ENCODE assay signal across 19 cellular contexts in genomic region chr1:112532074-112532473, GRCh38. TPM values are rescaled to one million over a fixed set of nuclear protein-coding genes. Genes with fewer than 3 reads are reported as not detected.
A peak's percentile ranks its signal among the peaks of the same experiment; 100 is the strongest.
DNase-seq lines count a peak whose midpoint lies in the region; ATAC-seq and TF ChIP-seq lines count a peak whose summit lies in the region.
"Had no signal": no experiment of that assay in that cellular context is flagged by ENCODE, and none has a peak within 500 bp of the region (broad histone marks: within the 10 kb centered on the region; RNA-seq: fewer than 3 reads in every experiment).

No MANE protein-coding gene starts in this region.

- H3K27ac ChIP-seq in HEK293 (ENCODE audit: extremely low read depth, low read depth, low read length) (no peak overlapping the region), SJSA1 (peak overlapping the region; percentile 84), left ventricle myocardium inferior (replicated peaks) (peak overlapping the region; percentile 54), ovary (no peak overlapping the region)
- H3K27ac ChIP-seq: A549 had no signal

- H3K9me3 ChIP-seq in HEK293 (ENCODE audit: control insufficient read depth, insufficient read depth, low read depth, low read length) (no peaks in the 10 kb centered on the region), SJSA1 (replicated peaks) (no peaks in the 10 kb centered on the region), left ventricle myocardium inferior (replicated peaks) (no peaks in the 10 kb centered on the region), ovary (no peaks in the 10 kb centered on the region)
- H3K9me3 ChIP-seq: A549, Caco-2, HAP-1 had no signal

- H3K4me1 ChIP-seq in HEK293 (ENCODE audit: control insufficient read depth, insufficient read depth, low read length) (no peaks in the 10 kb centered on the region), SJSA1 (replicated peaks) (peaks cover 53% of the 10 kb centered on the region), left ventricle myocardium inferior (peaks cover 37% of the 10 kb centered on the region), ovary (ENCODE audit: insufficient read depth) (peaks cover 3% of the 10 kb centered on the region)
- H3K4me1 ChIP-seq: A549, Caco-2 had no signal

- TF ChIP-seq POLR2A in ovary (IDR thresholded peaks at IDR 0.05) = no peak

- H3K4me1 Mint-ChIP-seq in nephron progenitor cell = peaks cover 6% of the 10 kb centered on the region
- H3K4me1 Mint-ChIP-seq in naive thymus-derived CD8-positive, alpha-beta T cell = no peaks in the 10 kb centered on the region
- H3K4me1 Mint-ChIP-seq: CD14-positive monocyte had no signal

- H3K36me3 ChIP-seq in HEK293 (ENCODE audit: control insufficient read depth in 2 of 2, insufficient read depth in 1 of 2, low read length in 2 of 2) (peaks cover 4 to 7% of the 10 kb centered on the region in 2 experiments; a peak in 2 of 3 replicates), SJSA1 (peaks cover 5% of the 10 kb centered on the region; the same call in 1 of the 2 replicates), left ventricle myocardium inferior (peaks cover 22% of the 10 kb centered on the region), ovary (no peaks in the 10 kb centered on the region)
- H3K36me3 ChIP-seq: HAP-1 had no signal

- no peak for TF ChIP-seq CTCF in HEK293 (tag by site-specific recombination; IDR thresholded peaks at IDR 0.05)
- TF ChIP-seq CTCF in left ventricle myocardium inferior (IDR thresholded peaks at IDR 0.05; ENCODE audit: borderline replicate concordance) = no peak
- no peak for TF ChIP-seq CTCF in nephron progenitor cell (IDR thresholded peaks at IDR 0.05)
- no peak for TF ChIP-seq CTCF in ovary (IDR thresholded peaks at IDR 0.05)

- TF ChIP-seq EP300 in ovary (IDR thresholded peaks at IDR 0.05) = no peak

- no peak for DNase-seq in SJSA1 (ENCODE audit: low read depth in 1 of 2, low spot score in 2 of 2)
- no peak for DNase-seq in left ventricle myocardium inferior
- DNase-seq in nephron progenitor cell = no peak
- DNase-seq in naive thymus-derived CD8-positive, alpha-beta T cell = no peak
- DNase-seq in ovary = no peak
- no peak for DNase-seq in NCI-H146 treated with DMSO at 0.1 percent for 48 hours (lab: John Stamatoyannopoulos, UW; ENCODE audit: unreplicated experiment)
- DNase-seq: Caco-2, DMS79, NCI-H146, NCI-H226, NCI-H69, PC-3 had no signal

- POLR2A ChIA-PET in HEK293 (lab: Yijun Ruan, JAX) = no interaction called here
- POLR2A ChIA-PET in naive thymus-derived CD8-positive, alpha-beta T cell (lab: Charles Lee) = no interaction called here

- no peaks in the 10 kb centered on the region for H3K27me3 Mint-ChIP-seq in nephron progenitor cell (ENCODE audit: low read depth, poor library complexity)
- H3K27me3 Mint-ChIP-seq in naive thymus-derived CD8-positive, alpha-beta T cell = no peaks in the 10 kb centered on the region

- peak overlapping the region; percentile 59 for H3K27ac Mint-ChIP-seq in nephron progenitor cell
- H3K27ac Mint-ChIP-seq in naive thymus-derived CD8-positive, alpha-beta T cell = no peak overlapping the region
- H3K27ac Mint-ChIP-seq: CD14-positive monocyte had no signal

- H3K4me3 Mint-ChIP-seq in nephron progenitor cell = no peak overlapping the region
- H3K4me3 Mint-ChIP-seq in naive thymus-derived CD8-positive, alpha-beta T cell = no peak overlapping the region
- H3K4me3 Mint-ChIP-seq: CD14-positive monocyte had no signal

- CTCF ChIA-PET in HEK293 (lab: Yijun Ruan, JAX) = interaction anchor here (0.6 to 0.8 kb wide), 2 partner anchors 19 to 267 kb away, joined by 3 read pairs; no protein-coding TSS in a partner anchor

- no peaks in the 10 kb centered on the region for H3K27me3 ChIP-seq in SJSA1 (replicated peaks)
- no peaks in the 10 kb centered on the region for H3K27me3 ChIP-seq in left ventricle myocardium inferior (ENCODE audit: low read depth)
- H3K27me3 ChIP-seq in ovary = no peaks in the 10 kb centered on the region

- intact Hi-C loops in left ventricle myocardium inferior (cut with micrococcal nuclease) = no loop called here
- intact Hi-C loops in ovary (cut with DNase I) = no loop called here

- 53 to 78% (median 58%) methylated on average over 4 of the region's 4 CpGs for WGBS in ovary, 3 donors

- peaks cover 35% of the 10 kb centered on the region for H3K36me3 Mint-ChIP-seq in nephron progenitor cell (ENCODE audit: low read depth)
- H3K36me3 Mint-ChIP-seq in naive thymus-derived CD8-positive, alpha-beta T cell = peaks cover 0 to 29% (median 10%) of the 10 kb centered on the region in 3 donors

- no peak for ATAC-seq in HG03159 (IDR thresholded peaks at IDR 0.05; ENCODE audit: unreplicated experiment)
- ATAC-seq in naive thymus-derived CD8-positive, alpha-beta T cell = no peak
- ATAC-seq: A549, GM12878, K562, PC-3 had no signal

- H3K9me3 Mint-ChIP-seq in nephron progenitor cell = no peaks in the 10 kb centered on the region
- H3K9me3 Mint-ChIP-seq in naive thymus-derived CD8-positive, alpha-beta T cell = no peaks in the 10 kb centered on the region
- H3K9me3 Mint-ChIP-seq: CD14-positive monocyte had no signal

- H3K4me3 ChIP-seq in HEK293 (ENCODE audit: low read depth, low read length) (no peak overlapping the region), SJSA1 (no peak overlapping the region), left ventricle myocardium inferior (no peak overlapping the region), ovary (no peak overlapping the region)
- H3K4me3 ChIP-seq: A549, GM12878, HAP-1, K562 had no signal

TF ChIP-seq in HEK293, 187 proteins besides CTCF, POLR2A, EP300 and RAD21:
- no peak for TF ChIP-seq ZNF133 (tag by site-specific recombination; IDR thresholded peaks at IDR 0.05)
- TF ChIP-seq GLIS1 (tag by site-specific recombination; IDR thresholded peaks at IDR 0.05) = no peak
- TF ChIP-seq ZEB2 (tag by site-specific recombination; IDR thresholded peaks at IDR 0.05) = no peak
- TF ChIP-seq ZNF677 (tag by site-specific recombination; IDR thresholded peaks at IDR 0.05) = peak; percentile 92
- no peak for TF ChIP-seq KLF17 (tag by site-specific recombination; IDR thresholded peaks at IDR 0.05)
- TF ChIP-seq ZNF354C (tag by site-specific recombination; IDR thresholded peaks at IDR 0.05; ENCODE audit: borderline replicate concordance, low read depth) = no peak
- no peak for TF ChIP-seq KLF8 (tag by site-specific recombination; IDR thresholded peaks at IDR 0.05)

RNA-seq across cellular contexts. Expression of gene WNT2B, which starts 23.3 kb away (rescaled TPM):
- total RNA-seq in SJSA1 (2014; rRNA removed; shearing (Covaris generic)) = 8.7 and 14.7 TPM in 2 replicates
- total RNA-seq in left ventricle myocardium inferior (1.7 TPM), ovary (10 to 100 TPM; 13.8 to 57.3 (median 45.1) TPM)
- under 1 TPM; 0.21 to 0.33 TPM for total RNA-seq in naive thymus-derived CD8-positive, alpha-beta T cell
- polyA plus RNA-seq in naive thymus-derived CD8-positive, alpha-beta T cell = under 1 TPM in 1 of 3 donors, not detected in 2; 0.06 TPM
- polyA plus RNA-seq in ovary = 10 to 100 TPM; 12.8 to 13.0 TPM

Comparison
In these comparisons a context has a peak if more than half of its experiments do, and no peak if none do; other contexts are left out.
1. H3K27ac ChIP-seq: peak in SJSA1 (single experiment) and left ventricle myocardium inferior (single experiment); none in HEK293 (single experiment) and ovary (0 of 2).